ENCODE assay signal across 14 cellular contexts in the genomic region with DNA sequence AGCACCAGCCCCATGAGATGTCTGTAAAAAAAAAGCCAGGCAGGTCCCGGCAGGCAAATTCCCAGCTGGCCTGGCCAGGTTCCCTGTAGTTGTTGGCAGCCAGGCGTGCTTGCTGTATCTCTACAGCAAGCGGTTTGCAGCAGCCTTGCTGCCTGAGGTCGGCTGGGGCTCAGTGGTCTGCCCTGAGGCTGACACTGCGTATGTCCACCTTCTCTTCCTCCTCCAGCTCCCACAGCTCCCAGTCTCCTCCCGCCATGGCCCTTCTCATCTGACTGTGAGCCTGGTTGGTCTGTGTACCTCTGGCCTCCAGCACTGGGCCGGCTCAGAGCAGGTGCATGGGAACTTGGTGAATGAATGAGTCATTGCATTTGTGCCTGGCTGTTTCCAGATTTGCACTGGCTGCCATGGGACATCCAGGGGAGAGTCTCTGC. TPM values are rescaled to one million over a fixed set of nuclear protein-coding genes. Genes with fewer than 3 reads are reported as not detected.
A peak's percentile ranks its signal among the peaks of the same experiment; 100 is the strongest.
DNase-seq lines count a peak whose midpoint lies in the region; ATAC-seq, FAIRE-seq and TF ChIP-seq lines count a peak whose summit lies in the region.
"Had no signal": no experiment of that assay in that cellular context is flagged by ENCODE, and none has a peak within 500 bp of the region (broad histone marks: within the 10 kb centered on the region; RNA-seq: fewer than 3 reads in every experiment).

No MANE protein-coding gene starts in this region.

- H3K27ac ChIP-seq in aorta (ENCODE audit: low read depth in 1 of 2, low read length in 2 of 2) (peak overlapping the region in 1 of 2 donors; percentile 30), kidney (ENCODE audit: low read depth in 2 of 2, low read length in 2 of 2) (no peak overlapping the region)
- H3K27ac ChIP-seq: KMS-11 had no signal

- H3K36me3 ChIP-seq in bronchial epithelial cell (ENCODE audit: control insufficient read depth, insufficient read depth, low read length) (no peaks in the 10 kb centered on the region), mucosa of descending colon (ENCODE audit: low read depth) (no peaks in the 10 kb centered on the region), aorta (ENCODE audit: control insufficient read depth in 1 of 2, insufficient read depth in 2 of 2, low read length in 1 of 2) (no peaks in the 10 kb centered on the region), kidney (ENCODE audit: control insufficient read depth in 1 of 2, insufficient read depth in 2 of 2, low read length in 2 of 2) (no peaks in the 10 kb centered on the region)

- H3K27me3 ChIP-seq in bronchial epithelial cell (ENCODE audit: control insufficient read depth, insufficient read depth, low read length) (no peaks in the 10 kb centered on the region), aorta (ENCODE audit: control insufficient read depth in 1 of 2, insufficient read depth in 2 of 2, low read length in 1 of 2) (no peaks in the 10 kb centered on the region)

- ATAC-seq in mucosa of descending colon (peak; percentile 14), aorta (ENCODE audit: low FRiP score) (peak; percentile 58), HG02852 (IDR thresholded peaks at IDR 0.05; ENCODE audit: unreplicated experiment) (no peak)

- H3K9me3 ChIP-seq in mucosa of descending colon (no peaks in the 10 kb centered on the region), aorta (ENCODE audit: control insufficient read depth, low read length) (no peaks in the 10 kb centered on the region), kidney (ENCODE audit: control insufficient read depth in 1 of 2, low read length in 2 of 2) (no peaks in the 10 kb centered on the region)

- TF ChIP-seq CTCF in bronchial epithelial cell (IDR thresholded peaks at IDR 0.05; ENCODE audit: insufficient read depth, low read length, severe bottlenecking), result no peak
- no peak for TF ChIP-seq CTCF in mucosa of descending colon (IDR thresholded peaks at IDR 0.05)
- no peak for TF ChIP-seq CTCF in kidney (IDR thresholded peaks at IDR 0.05; ENCODE audit: borderline replicate concordance, extremely low read depth, insufficient read depth)

- no peak for FAIRE-seq in bronchial epithelial cell (lab: Jason Lieb, UNC)
- FAIRE-seq in kidney (lab: Jason Lieb, UNC), result no peak

- DNase-seq in NCI-H2196 (lab: John Stamatoyannopoulos, UW; ENCODE audit: unreplicated experiment), result peak; percentile 43
- DNase-seq in NCI-H2196 treated with DMSO at 0.1 percent for 48 hours (lab: John Stamatoyannopoulos, UW; ENCODE audit: unreplicated experiment), result no peak
- peak; percentile 46 for DNase-seq in bronchial epithelial cell (ENCODE audit: low read depth)
- peak in 1 of 3 donors; percentile 40 for DNase-seq in mucosa of descending colon
- peak; percentile 76 to 87 for DNase-seq in aorta
- no peak for DNase-seq in kidney
- DNase-seq in NCI-H510A treated with DMSO at 0.1 percent for 48 hours (lab: John Stamatoyannopoulos, UW), result no peak
- DNase-seq: activated T-cell treated with anti-CD3 and anti-CD28 coated beads for 4 hours, foreskin fibroblast had no signal

- H3K4me1 ChIP-seq in mucosa of descending colon (ENCODE audit: low read depth) (no peaks in the 10 kb centered on the region), aorta (ENCODE audit: control insufficient read depth in 1 of 2, insufficient read depth in 2 of 2, low read length in 2 of 2) (peaks cover 0 to 3% of the 10 kb centered on the region in 2 donors), kidney (ENCODE audit: control insufficient read depth in 1 of 2, insufficient read depth in 1 of 2, low read depth in 1 of 2, low read length in 2 of 2) (peaks cover 3 to 8% of the 10 kb centered on the region in 2 donors)

- H3K4me3 ChIP-seq in bronchial epithelial cell (ENCODE audit: low read depth, low read length) (no peak overlapping the region), mucosa of descending colon (no peak overlapping the region), aorta (ENCODE audit: low read length in 2 of 2) (no peak overlapping the region), kidney (ENCODE audit: low read length in 2 of 2) (no peak overlapping the region)
- H3K4me3 ChIP-seq: GM23338, lung had no signal

- WGBS in aorta, 2 donors, result 7 to 12% methylated on average over 7 of the region's 7 CpGs

- intact Hi-C loops in mucosa of descending colon (cut with DNase I, micrococcal nuclease) (no loop called here), aorta (cut with DNase I) (loop anchor here in 1 of 2 donors (5.0 kb wide), 1 partner anchor 42 kb away; a partner anchor contains a TSS), kidney (cut with DNase I) (no loop called here)

- no peak overlapping the region for H3K9ac ChIP-seq in kidney (ENCODE audit: low read length in 2 of 2)
- H3K9ac ChIP-seq: KMS-11 had no signal

RNA-seq across cellular contexts. Expression of a gene that starts 42.8 kb away (rescaled TPM):
- 0.26 and 0.38 TPM in 2 replicates for total RNA-seq in bronchial epithelial cell
- under 1 TPM; 0.10 to 0.85 (median 0.17) TPM for total RNA-seq in mucosa of descending colon
- 1 to 10 TPM; 1.0 to 2.0 TPM for total RNA-seq in aorta
- under 1 TPM in 1 of 2 donors, not detected in 1; 0.13 TPM for polyA plus RNA-seq in aorta
- 0.57 TPM for total RNA-seq in kidney
- polyA plus RNA-seq in kidney (ENCODE audit: insufficient read depth, low read depth, low replicate concordance), result 1.9 TPM
- total RNA-seq: OCI-LY7 had no signal

Comparison
In these comparisons a context has a peak if more than half of its experiments do, and no peak if none do; other contexts are left out.
1. DNase-seq: peak in NCI-H2196 (single experiment), bronchial epithelial cell (single experiment) and aorta (2 of 2); none in NCI-H2196 treated with DMSO at 0.1 percent for 48 hours (single experiment), kidney (single experiment) and NCI-H510A treated with DMSO at 0.1 percent for 48 hours (single experiment).